In the genomic region with DNA sequence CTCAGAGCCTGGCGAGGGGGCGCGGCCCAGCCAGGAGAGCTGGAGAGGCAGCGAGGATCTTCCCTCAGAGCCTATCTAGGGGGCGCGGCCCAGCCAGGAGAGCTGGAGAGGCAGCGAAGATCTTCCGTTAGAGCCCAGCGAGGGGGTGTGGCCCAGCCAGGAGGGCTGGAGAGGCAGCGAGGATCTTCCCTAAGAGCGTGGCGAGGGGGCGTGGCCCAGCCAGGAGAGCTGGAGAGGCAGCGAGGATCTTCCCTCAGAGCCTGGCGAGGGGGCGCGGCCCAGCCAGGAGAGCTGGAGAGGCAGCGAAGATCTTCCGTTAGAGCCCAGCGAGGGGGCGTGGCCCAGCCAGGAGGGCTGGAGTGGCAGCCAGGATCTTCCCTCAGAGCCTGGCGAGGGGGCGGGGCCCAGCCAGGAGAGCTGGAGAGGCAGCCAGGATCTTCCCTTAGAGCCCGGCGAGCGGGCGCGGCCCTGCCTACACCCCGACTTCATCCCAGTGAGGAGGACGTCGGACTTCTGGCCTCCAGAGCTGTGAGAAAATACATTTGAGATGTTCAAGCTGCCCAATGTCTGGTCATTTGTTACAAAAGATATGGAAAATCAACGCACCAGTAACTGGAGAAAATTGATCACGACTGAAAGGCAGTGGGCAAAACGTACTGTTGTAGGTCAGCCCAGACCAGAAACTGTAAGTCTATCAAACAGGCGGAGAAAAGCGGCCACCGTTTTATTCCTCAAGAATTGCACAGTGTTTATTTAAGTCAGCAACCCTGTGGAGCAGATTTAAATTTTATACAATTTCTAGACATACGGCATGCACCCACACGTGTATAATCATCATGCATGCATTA, we compare ENCODE assay signal across 1 cellular context.
TF ChIP-seq lines count a peak whose summit lies in the region.

No MANE protein-coding gene starts in this region.

TF ChIP-seq in GM12878, 131 proteins besides CTCF, POLR2A, EP300 and RAD21 (continued from another document):
- TF ChIP-seq, protein P1, sequence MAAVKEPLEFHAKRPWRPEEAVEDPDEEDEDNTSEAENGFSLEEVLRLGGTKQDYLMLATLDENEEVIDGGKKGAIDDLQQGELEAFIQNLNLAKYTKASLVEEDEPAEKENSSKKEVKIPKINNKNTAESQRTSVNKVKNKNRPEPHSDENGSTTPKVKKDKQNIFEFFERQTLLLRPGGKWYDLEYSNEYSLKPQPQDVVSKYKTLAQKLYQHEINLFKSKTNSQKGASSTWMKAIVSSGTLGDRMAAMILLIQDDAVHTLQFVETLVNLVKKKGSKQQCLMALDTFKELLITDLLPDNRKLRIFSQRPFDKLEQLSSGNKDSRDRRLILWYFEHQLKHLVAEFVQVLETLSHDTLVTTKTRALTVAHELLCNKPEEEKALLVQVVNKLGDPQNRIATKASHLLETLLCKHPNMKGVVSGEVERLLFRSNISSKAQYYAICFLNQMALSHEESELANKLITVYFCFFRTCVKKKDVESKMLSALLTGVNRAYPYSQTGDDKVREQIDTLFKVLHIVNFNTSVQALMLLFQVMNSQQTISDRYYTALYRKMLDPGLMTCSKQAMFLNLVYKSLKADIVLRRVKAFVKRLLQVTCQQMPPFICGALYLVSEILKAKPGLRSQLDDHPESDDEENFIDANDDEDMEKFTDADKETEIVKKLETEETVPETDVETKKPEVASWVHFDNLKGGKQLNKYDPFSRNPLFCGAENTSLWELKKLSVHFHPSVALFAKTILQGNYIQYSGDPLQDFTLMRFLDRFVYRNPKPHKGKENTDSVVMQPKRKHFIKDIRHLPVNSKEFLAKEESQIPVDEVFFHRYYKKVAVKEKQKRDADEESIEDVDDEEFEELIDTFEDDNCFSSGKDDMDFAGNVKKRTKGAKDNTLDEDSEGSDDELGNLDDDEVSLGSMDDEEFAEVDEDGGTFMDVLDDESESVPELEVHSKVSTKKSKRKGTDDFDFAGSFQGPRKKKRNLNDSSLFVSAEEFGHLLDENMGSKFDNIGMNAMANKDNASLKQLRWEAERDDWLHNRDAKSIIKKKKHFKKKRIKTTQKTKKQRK (IDR thresholded peaks at IDR 0.05; ENCODE audit: low read depth, low read length): no peak
- TF ChIP-seq POLR2AphosphoS5 (IDR thresholded peaks at IDR 0.05; ENCODE audit: low read length): no peak
- TF ChIP-seq NFYA (IDR thresholded peaks at IDR 0.05; ENCODE audit: borderline replicate concordance, low read depth, low read length): no peak
- no peak for TF ChIP-seq KDM1A (IDR thresholded peaks at IDR 0.05; ENCODE audit: borderline replicate concordance)
- TF ChIP-seq EED (IDR thresholded peaks at IDR 0.05; ENCODE audit: low read depth): no peak; the same call in 1 of the 2 replicates
